17 cellular contexts compared by ENCODE assay signal in the genomic region with DNA sequence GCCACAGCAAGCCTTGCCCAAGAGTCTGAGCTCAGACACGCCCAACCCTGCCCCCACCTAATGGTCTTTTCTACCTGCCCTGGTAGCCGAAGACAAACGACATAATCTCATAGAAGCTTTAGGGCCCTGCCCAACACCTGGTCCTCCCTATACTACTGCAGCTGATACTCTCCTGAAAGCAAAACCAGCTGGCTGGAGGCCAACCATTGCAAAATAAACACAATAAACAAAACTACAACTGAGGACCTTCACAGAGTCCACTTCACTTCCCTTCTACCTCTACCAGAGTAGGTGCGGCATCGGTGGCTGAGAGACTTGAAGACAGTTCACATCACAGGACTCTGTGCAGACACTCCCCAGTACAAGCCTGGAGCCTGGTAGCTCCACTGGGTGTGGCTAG.
A peak's percentile ranks its signal among the peaks of the same experiment; 100 is the strongest.
DNase-seq lines count a peak whose midpoint lies in the region; ATAC-seq and TF ChIP-seq lines count a peak whose summit lies in the region.
"Had no signal": no experiment of that assay in that cellular context is flagged by ENCODE, and none has a peak within 500 bp of the region (broad histone marks: within the 10 kb centered on the region; RNA-seq: fewer than 3 reads in every experiment).

No MANE protein-coding gene starts in this region.

- H3K36me3 ChIP-seq in neural progenitor cell: no peaks in the 10 kb centered on the region
- H3K36me3 ChIP-seq: BE2C had no signal

- H3K27ac ChIP-seq in neural progenitor cell: no peak overlapping the region
- H3K27ac ChIP-seq: 22Rv1, KMS-11 had no signal

- no peaks in the 10 kb centered on the region for H3K4me1 ChIP-seq in neural progenitor cell
- H3K4me1 ChIP-seq: BE2C had no signal

- peaks cover 2% of the 10 kb centered on the region for H3K9me3 Mint-ChIP-seq in neural progenitor cell

- H3F3A ChIP-seq in neural progenitor cell (ENCODE audit: low read depth): no peaks in the 10 kb centered on the region

- no peak for TF ChIP-seq CTCF in neural progenitor cell (IDR thresholded peaks at IDR 0.05)

- DNase-seq in DMS153 (lab: John Stamatoyannopoulos, UW): peak; percentile 75
- DNase-seq in DMS153 treated with DMSO at 0.1 percent for 48 hours (lab: John Stamatoyannopoulos, UW; ENCODE audit: unreplicated experiment): no peak
- peak; percentile 22 for DNase-seq in NCI-H1105 treated with DMSO at 0.1 percent for 48 hours (lab: John Stamatoyannopoulos, UW)
- DNase-seq in NCI-H69 (lab: John Stamatoyannopoulos, UW): peak; percentile 58
- DNase-seq in left colon: peak; percentile 27 to 36
- no peak for DNase-seq in NK-92 treated with Interleukin-12 subunit alpha and Interleukin-12 subunit beta, amount 100 ng/mL, for 24 hours (lab: John Stamatoyannopoulos, UW)
- DNase-seq in neural progenitor cell (ENCODE audit: low spot score): no peak
- DNase-seq: BE2C; CD4-positive, alpha-beta memory T cell; NCI-H1092 treated with DMSO at 0.1 percent for 48 hours; NCI-H1694 treated with DMSO at 0.1 percent for 48 hours; NCI-H2171 treated with DMSO at 0.1 percent for 48 hours; NCI-H524 treated with DMSO at 0.1 percent for 48 hours had no signal

- intact Hi-C loops in left colon (cut with DNase I, micrococcal nuclease): no loop called here

- ATAC-seq in left colon (peak; percentile 75), HG03460 (IDR thresholded peaks at IDR 0.05; ENCODE audit: unreplicated experiment) (no peak)
- ATAC-seq: GM23338 had no signal

- no peak overlapping the region for H3K4me2 ChIP-seq in neural progenitor cell
- H3K4me2 ChIP-seq: GM23338, KMS-11 had no signal

- H3K27me3 ChIP-seq in neural progenitor cell: no peaks in the 10 kb centered on the region
- H3K27me3 ChIP-seq: BE2C had no signal

- H3K9ac ChIP-seq in neural progenitor cell: no peak overlapping the region
- H3K9ac ChIP-seq: KMS-11 had no signal

- no peak overlapping the region for H3K4me3 ChIP-seq in neural progenitor cell
- H3K4me3 ChIP-seq: GM23338 had no signal

- H3K4me3 Mint-ChIP-seq in neural progenitor cell: no peak overlapping the region
- H3K4me3 Mint-ChIP-seq: CD4-positive, alpha-beta memory T cell; GM23338 had no signal

- no peaks in the 10 kb centered on the region for H3K9me3 ChIP-seq in neural progenitor cell (ENCODE audit: low read depth)
- H3K9me3 ChIP-seq: BE2C had no signal

- H3K4me1 Mint-ChIP-seq in neural progenitor cell: no peaks in the 10 kb centered on the region
- H3K4me1 Mint-ChIP-seq: CD4-positive, alpha-beta memory T cell; GM23338 had no signal

- H3K27me3 Mint-ChIP-seq in neural progenitor cell (ENCODE audit: insufficient read depth, low read depth): no peaks in the 10 kb centered on the region
- H3K27me3 Mint-ChIP-seq: CD4-positive, alpha-beta memory T cell had no signal

- no peaks in the 10 kb centered on the region for H4K20me1 ChIP-seq in neural progenitor cell (ENCODE audit: low read depth)

- H2AFZ ChIP-seq in neural progenitor cell (replicated peaks): no peak overlapping the region
- H2AFZ ChIP-seq: GM23338 had no signal

- no peak overlapping the region for H3K27ac Mint-ChIP-seq in neural progenitor cell
- H3K27ac Mint-ChIP-seq: GM23338 had no signal

- no peaks in the 10 kb centered on the region for H3K79me2 ChIP-seq in neural progenitor cell (ENCODE audit: low read depth)

- H3K36me3 Mint-ChIP-seq in neural progenitor cell: no peaks in the 10 kb centered on the region
- H3K36me3 Mint-ChIP-seq: CD4-positive, alpha-beta memory T cell had no signal

Comparison
In these comparisons a context has a peak if more than half of its experiments do, and no peak if none do; other contexts are left out.
1. DNase-seq: peak in DMS153 (single experiment), NCI-H1105 treated with DMSO at 0.1 percent for 48 hours (single experiment), NCI-H69 (single experiment) and left colon (2 of 2); none in DMS153 treated with DMSO at 0.1 percent for 48 hours (single experiment), NK-92 treated with Interleukin-12 subunit alpha and Interleukin-12 subunit beta, amount 100 ng/mL, for 24 hours (single experiment) and neural progenitor cell (single experiment).